In the genomic region with DNA sequence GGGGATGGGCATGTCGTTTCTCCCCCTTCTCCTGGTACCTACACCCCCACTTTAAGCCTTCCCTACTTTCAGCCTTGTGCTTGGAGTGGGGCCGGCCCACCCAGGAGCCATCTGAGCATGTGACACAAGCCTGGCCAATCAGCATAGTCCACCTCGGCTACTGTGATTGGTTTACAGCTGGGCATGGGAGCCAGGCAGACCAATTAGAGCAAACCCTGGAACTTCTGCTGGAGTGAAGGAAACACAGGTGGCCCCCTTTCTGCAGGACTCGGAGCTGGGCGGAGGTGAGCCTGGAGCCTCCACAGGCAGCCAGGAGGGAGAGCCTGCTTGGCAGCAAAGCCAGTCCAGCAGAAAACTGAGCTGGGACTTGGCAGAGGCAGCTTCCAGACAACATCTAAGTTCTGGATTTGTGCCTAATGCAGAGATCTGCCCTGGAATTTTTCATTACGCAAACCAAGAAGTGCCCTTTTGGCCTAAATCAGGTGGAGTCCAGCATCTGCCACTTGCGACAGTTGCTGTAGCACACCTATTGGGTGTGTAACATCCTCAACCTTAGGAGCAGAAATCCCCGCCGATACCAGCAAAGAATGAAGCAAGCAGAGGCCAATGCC, we compare ENCODE assay signal across 11 cellular contexts. TPM values are rescaled to one million over a fixed set of nuclear protein-coding genes. Genes with fewer than 3 reads are reported as not detected.
A peak's percentile ranks its signal among the peaks of the same experiment; 100 is the strongest.
DNase-seq lines count a peak whose midpoint lies in the region; ATAC-seq and TF ChIP-seq lines count a peak whose summit lies in the region.
"Had no signal": no experiment of that assay in that cellular context is flagged by ENCODE, and none has a peak within 500 bp of the region (broad histone marks: within the 10 kb centered on the region; RNA-seq: fewer than 3 reads in every experiment).

No MANE protein-coding gene starts in this region.

- H3K4me3 Mint-ChIP-seq in GM23338, result no peak overlapping the region
- H3K4me3 Mint-ChIP-seq: central memory CD8-positive, alpha-beta T cell had no signal

- no peak for TF ChIP-seq CTCF in GM23338 (conservative IDR thresholded peaks at IDR 0.05; ENCODE audit: low read depth in 2 of 2)
- TF ChIP-seq CTCF in RWPE2 (IDR thresholded peaks at IDR 0.05; ENCODE audit: poor library complexity, severe bottlenecking), result no peak

- peaks cover 8% of the 10 kb centered on the region for H3K27me3 Mint-ChIP-seq in GM23338 (ENCODE audit: insufficient read depth, low read depth, poor library complexity)
- H3K27me3 Mint-ChIP-seq: central memory CD8-positive, alpha-beta T cell had no signal

- H3K79me2 ChIP-seq in GM23338 (replicated peaks; ENCODE audit: insufficient read depth), result no peaks in the 10 kb centered on the region

- H2AFZ ChIP-seq in GM23338, result no peak overlapping the region

- H3K27ac Mint-ChIP-seq in GM23338, result no peak overlapping the region; the same call in 1 of the 2 replicates

- H3K4me1 ChIP-seq in GM23338 (ENCODE audit: insufficient read depth) (no peaks in the 10 kb centered on the region), RWPE2 (ENCODE audit: insufficient read depth, poor library complexity, severe bottlenecking) (no peaks in the 10 kb centered on the region), rectal smooth muscle tissue (ENCODE audit: control insufficient read depth, insufficient read depth, low read length) (peaks cover 3% of the 10 kb centered on the region)

- H3K27ac ChIP-seq in GM23338 (ENCODE audit: low read depth) (no peak overlapping the region), RWPE2 (ENCODE audit: poor library complexity, severe bottlenecking) (no peak overlapping the region), rectal smooth muscle tissue (ENCODE audit: low read depth, low read length) (peak overlapping the region; percentile 37)
- H3K27ac ChIP-seq: neutrophil had no signal

- no peaks in the 10 kb centered on the region for H4K20me1 ChIP-seq in GM23338 (replicated peaks; ENCODE audit: insufficient read depth)

- H3F3A ChIP-seq in GM23338 (replicated peaks; ENCODE audit: low read depth), result no peaks in the 10 kb centered on the region

- H3K36me3 ChIP-seq in GM23338 (ENCODE audit: insufficient read depth) (no peaks in the 10 kb centered on the region), RWPE2 (ENCODE audit: low read depth) (peaks cover 37% of the 10 kb centered on the region), rectal smooth muscle tissue (ENCODE audit: control insufficient read depth, insufficient read depth, low read length) (no peaks in the 10 kb centered on the region)
- H3K36me3 ChIP-seq: neutrophil had no signal

- H3K9me3 ChIP-seq in RWPE2 (ENCODE audit: severe bottlenecking), result no peaks in the 10 kb centered on the region
- H3K9me3 ChIP-seq: neutrophil, tibial nerve had no signal

- H3K9ac ChIP-seq in rectal smooth muscle tissue (ENCODE audit: low read length), result no peak overlapping the region

- DNase-seq in GM23338 (ENCODE audit: low spot score), result peak; percentile 51
- no peak for DNase-seq in RWPE2 (ENCODE audit: low spot score)
- DNase-seq in fibroblast of the conjunctiva (ENCODE audit: low read depth), result peak; percentile 37
- no peak for DNase-seq in LoVo (ENCODE audit: low spot score)
- no peak for DNase-seq in globus pallidus (ENCODE audit: low spot score)
- no peak for DNase-seq in stimulated activated CD4-positive, alpha-beta T cell treated with anti-CD3 and anti-CD28 coated beads, Interleukin-4, amount 100 ng/mL, for 1 hour

- no peak overlapping the region for H3K4me3 ChIP-seq in GM23338
- H3K4me3 ChIP-seq in RWPE2 (ENCODE audit: severe bottlenecking), result no peak overlapping the region
- H3K4me3 ChIP-seq in rectal smooth muscle tissue (ENCODE audit: low read length), result no peak overlapping the region
- H3K4me3 ChIP-seq: tibial nerve had no signal

- no peaks in the 10 kb centered on the region; the same call in 2 of the 3 replicates for H3K9me3 Mint-ChIP-seq in GM23338
- H3K9me3 Mint-ChIP-seq: central memory CD8-positive, alpha-beta T cell had no signal

- H3K36me3 Mint-ChIP-seq in GM23338 (ENCODE audit: low read depth), result peaks cover 25% of the 10 kb centered on the region

- no peaks in the 10 kb centered on the region for H3K27me3 ChIP-seq in GM23338 (ENCODE audit: insufficient read depth)
- H3K27me3 ChIP-seq in RWPE2 (ENCODE audit: insufficient read depth, poor library complexity, severe bottlenecking), result no peaks in the 10 kb centered on the region
- no peaks in the 10 kb centered on the region for H3K27me3 ChIP-seq in rectal smooth muscle tissue (ENCODE audit: control insufficient read depth, insufficient read depth, low read length)
- H3K27me3 ChIP-seq: neutrophil, tibial nerve had no signal

- no peak overlapping the region for H3K4me2 ChIP-seq in GM23338

- no peaks in the 10 kb centered on the region for H3K9me2 ChIP-seq in GM23338 (ENCODE audit: insufficient read depth)

- peaks cover 6% of the 10 kb centered on the region for H3K4me1 Mint-ChIP-seq in GM23338
- H3K4me1 Mint-ChIP-seq: central memory CD8-positive, alpha-beta T cell had no signal

- ATAC-seq in GM23338, result peak; percentile 80
- peak; percentile 51; the same call in 2 of the 3 replicates for ATAC-seq in RWPE2 (ENCODE audit: low read depth)
- ATAC-seq in HG03135 (IDR thresholded peaks at IDR 0.05; ENCODE audit: unreplicated experiment), result no peak

TF ChIP-seq in GM23338, 12 proteins besides CTCF, POLR2A, EP300 and RAD21:
- TF ChIP-seq ETS1 (IDR thresholded peaks at IDR 0.05), result no peak
- no peak for TF ChIP-seq EZH2 (IDR thresholded peaks at IDR 0.05; ENCODE audit: low read depth, unreplicated experiment)
- no peak for TF ChIP-seq JUNB (IDR thresholded peaks at IDR 0.05; ENCODE audit: unreplicated experiment)
- no peak for TF ChIP-seq ZNF331 (CRISPR knock-in tag; IDR thresholded peaks at IDR 0.05; ENCODE audit: low read depth)
TF ChIP-seq in GM23338: peak in this region for 0.

RNA-seq across cellular contexts. Expression of gene SCARB1, which starts 59.5 kb away (rescaled TPM):
- 49.3 and 62.5 TPM in 2 replicates for total RNA-seq in GM23338 (2014; rRNA removed; shearing (Covaris generic))
- 31.0 TPM in 2 replicates for polyA plus RNA-seq in GM23338 (2016; fragmentation: Nextera tagmentation; extraction: Ambion mirVana)

Comparison
In these comparisons a context has a peak if more than half of its experiments do, and no peak if none do; other contexts are left out.
1. DNase-seq: peak in GM23338 (single experiment) and fibroblast of the conjunctiva (single experiment); none in RWPE2 (single experiment), LoVo (single experiment), globus pallidus (single experiment) and stimulated activated CD4-positive, alpha-beta T cell treated with anti-CD3 and anti-CD28 coated beads, Interleukin-4, amount 100 ng/mL, for 1 hour (single experiment).